In the genomic region with DNA sequence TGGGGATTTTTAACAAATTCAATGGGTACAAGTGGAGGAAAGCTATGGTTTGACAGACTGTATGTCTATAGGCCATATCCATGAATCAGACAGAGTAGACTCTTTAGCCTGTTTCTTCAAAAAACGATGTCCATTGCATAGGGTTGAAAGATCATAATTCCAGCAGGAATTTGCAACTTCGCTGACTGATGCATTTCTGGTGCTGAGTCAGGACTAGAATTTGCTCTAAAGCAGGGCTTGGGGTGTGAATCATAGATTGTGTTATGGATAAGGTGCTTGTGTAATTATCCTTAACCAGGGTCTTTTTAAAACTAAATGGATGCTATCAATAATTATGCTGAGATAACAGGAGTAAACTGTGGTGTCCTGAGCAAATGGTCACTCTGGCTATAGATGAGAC, we compare ENCODE assay signal across 19 cellular contexts.
DNase-seq lines count a peak whose midpoint lies in the region; TF ChIP-seq lines count a peak whose summit lies in the region.
"Had no signal": no experiment of that assay in that cellular context is flagged by ENCODE, and none has a peak within 500 bp of the region (broad histone marks: within the 10 kb centered on the region; RNA-seq: fewer than 3 reads in every experiment).

No MANE protein-coding gene starts in this region.

- DNase-seq in NCI-H146 (lab: John Stamatoyannopoulos, UW) (peak; percentile 4), NCI-H146 treated with DMSO at 0.1 percent for 48 hours (lab: John Stamatoyannopoulos, UW; ENCODE audit: unreplicated experiment) (no peak), RPMI7951 (ENCODE audit: low read depth) (peak; percentile 6), fibroblast of the aortic adventitia (ENCODE audit: low read depth) (peak; percentile 4), stromal cell of bone marrow (ENCODE audit: low read depth) (peak; percentile 11), DMS79 (lab: John Stamatoyannopoulos, UW) (no peak), activated T-cell treated with anti-CD3 and anti-CD28 coated beads for 4 hours (no peak)
- DNase-seq in activated CD4-positive, alpha-beta T cell treated with anti-CD3 and anti-CD28 coated beads for 48 hours: no peak
- DNase-seq: activated CD4-positive, alpha-beta T cell treated with anti-CD3 and anti-CD28 coated beads, Interleukin-2, amount 10 ng/mL, durations not matched to agents 7 days and 5 days; activated CD8-positive, alpha-beta memory T cell treated with anti-CD3 and anti-CD28 coated beads, Interleukin-2, amount 50 U/mL, for 4 hours; activated effector memory CD4-positive, alpha-beta T cell treated with anti-CD3 and anti-CD28 coated beads, Interleukin-2, amount 50 U/mL, for 16 hours; adrenal gland; C1 segment of cervical spinal cord; GDM1; naive thymus-derived CD4-positive, alpha-beta T cell; NCI-H1417 treated with DMSO at 0.1 percent for 48 hours; NCI-H526 treated with DMSO at 0.1 percent for 48 hours; SHP77; T-cell had no signal

- TF ChIP-seq CTCF in fibroblast of the aortic adventitia (IDR thresholded peaks at IDR 0.05; ENCODE audit: insufficient read depth, low read length): no peak

- H3K4me3 ChIP-seq in fibroblast of the aortic adventitia (ENCODE audit: low read depth, low read length): no peak overlapping the region
- H3K4me3 ChIP-seq: adrenal gland had no signal

Comparison
In these comparisons a context has a peak if more than half of its experiments do, and no peak if none do; other contexts are left out.
1. DNase-seq: peak in NCI-H146 (single experiment), RPMI7951 (single experiment), fibroblast of the aortic adventitia (single experiment) and stromal cell of bone marrow (single experiment); none in NCI-H146 treated with DMSO at 0.1 percent for 48 hours (single experiment), DMS79 (single experiment), activated CD4-positive, alpha-beta T cell treated with anti-CD3 and anti-CD28 coated beads for 48 hours (single experiment) and activated T-cell treated with anti-CD3 and anti-CD28 coated beads for 4 hours (single experiment).